In the genomic region with DNA sequence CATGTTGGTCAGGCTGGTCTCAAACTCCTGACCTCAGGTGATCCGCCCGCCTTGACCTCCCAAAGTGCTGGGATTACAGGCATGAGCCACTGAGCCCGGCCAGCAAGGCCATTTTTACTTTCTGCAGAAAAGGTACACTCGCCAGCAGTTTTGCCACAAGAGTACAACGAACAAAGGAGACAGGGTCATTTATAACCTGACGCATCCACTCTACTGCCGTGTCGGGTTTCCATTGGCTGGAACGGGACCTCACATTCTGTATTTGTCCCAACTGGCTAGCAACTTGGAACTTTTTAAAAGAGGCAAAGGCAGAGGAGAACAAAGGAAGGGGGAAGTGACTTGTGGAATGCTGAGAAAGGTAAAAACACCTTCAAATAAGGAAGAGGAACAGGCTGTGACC, we compare ENCODE assay signal across 9 cellular contexts. TPM values are rescaled to one million over a fixed set of nuclear protein-coding genes. Genes with fewer than 3 reads are reported as not detected.
DNase-seq lines count a peak whose midpoint lies in the region; FAIRE-seq and TF ChIP-seq lines count a peak whose summit lies in the region.
"Not testable (repeated sequence)": the region's sequence is repeated elsewhere in the genome, so short reads cannot be mapped to it uniquely, and the experiment has no call there.
"Had no signal": no experiment of that assay in that cellular context is flagged by ENCODE, and none has a peak within 500 bp of the region (broad histone marks: within the 10 kb centered on the region; RNA-seq: fewer than 3 reads in every experiment).

No MANE protein-coding gene starts in this region.

- not testable (repeated sequence) for H3K27ac ChIP-seq in OCI-LY7 (ENCODE audit: low read depth, low read length, poor library complexity, severe bottlenecking); keratinocyte (ENCODE audit: control insufficient read depth, insufficient read depth, low read length)
- H3K27ac ChIP-seq in esophagus (ENCODE audit: low read depth in 2 of 2, low read length in 1 of 2): peak overlapping the region; percentile 39 to 70
- peak overlapping the region; percentile 65 to 74 for H3K27ac ChIP-seq in prostate gland
- peak overlapping the region; percentile 62 to 78 (median 74) for H3K27ac ChIP-seq in stomach

- not testable (repeated sequence) for TF ChIP-seq EP300 in stomach (IDR thresholded peaks at IDR 0.05)

- not testable (repeated sequence) for H3K4me3 ChIP-seq in OCI-LY7 (ENCODE audit: low read depth, low read length, poor library complexity, severe bottlenecking); bronchial epithelial cell (ENCODE audit: low read depth, low read length); esophagus (ENCODE audit: low read depth in 1 of 2, low read length in 2 of 2); keratinocyte (ENCODE audit: control insufficient read depth in 2 of 3, extremely low read depth in 1 of 3, insufficient read depth in 2 of 3, low read depth in 1 of 3, low read length in 3 of 3); prostate gland; stomach

- TF ChIP-seq POLR2A in prostate gland (IDR thresholded peaks at IDR 0.05); stomach (IDR thresholded peaks at IDR 0.05): not testable (repeated sequence)

- not testable (repeated sequence) for H3K79me2 ChIP-seq in OCI-LY7 (ENCODE audit: insufficient read depth, low read depth, low read length); keratinocyte (ENCODE audit: control insufficient read depth, insufficient read depth, low read length)

- not testable (repeated sequence) for DNase-seq in OCI-LY7 (ENCODE audit: low spot score); keratinocyte (ENCODE audit: low read depth, low spot score)
- DNase-seq in bronchial epithelial cell (ENCODE audit: low read depth) (peak; percentile 72), prostate gland (ENCODE audit: low spot score) (peak; percentile 67), stomach (peak; percentile 74)

- not testable (repeated sequence) for TF ChIP-seq CTCF in OCI-LY7 (conservative IDR thresholded peaks at IDR 0.05; ENCODE audit: low read length); bronchial epithelial cell (IDR thresholded peaks at IDR 0.05; ENCODE audit: insufficient read depth, low read length, severe bottlenecking); keratinocyte (optimal IDR thresholded peaks at IDR 0.05 in 1 of 3, IDR thresholded peaks at IDR 0.05 in 1 of 3, conservative IDR thresholded peaks at IDR 0.05 in 1 of 3; ENCODE audit: extremely low read depth in 1 of 3, insufficient read depth in 2 of 3, low read length in 3 of 3); prostate gland (IDR thresholded peaks at IDR 0.05); stomach (IDR thresholded peaks at IDR 0.05)

- H3K27me3 ChIP-seq in bronchial epithelial cell (ENCODE audit: control insufficient read depth, insufficient read depth, low read length); esophagus (ENCODE audit: control insufficient read depth in 1 of 2, insufficient read depth in 2 of 2, low read length in 2 of 2); keratinocyte (ENCODE audit: control insufficient read depth, extremely low read depth, insufficient read depth, low read length); prostate gland (replicated peaks; ENCODE audit: insufficient read depth); stomach: not testable (repeated sequence)

- H4K20me1 ChIP-seq in OCI-LY7 (ENCODE audit: insufficient read depth, low read length); keratinocyte (ENCODE audit: control insufficient read depth, extremely low read depth, insufficient read depth, low read length): not testable (repeated sequence)

- H3K9me1 ChIP-seq in keratinocyte (ENCODE audit: control insufficient read depth, extremely low read depth, insufficient read depth, low read length): not testable (repeated sequence)

- intact Hi-C loops in OCI-LY7 (cut with micrococcal nuclease; ENCODE audit: unreplicated experiment); prostate gland (cut with DNase I); stomach (cut with DNase I; ENCODE audit: low total_unique reads): not testable (repeated sequence)

- H3K4me2 ChIP-seq in OCI-LY7 (ENCODE audit: low read length): not testable (repeated sequence)
- peak overlapping the region; percentile 66 for H3K4me2 ChIP-seq in keratinocyte (ENCODE audit: control insufficient read depth, extremely low read depth, insufficient read depth, low read depth, low read length)

- FAIRE-seq in bronchial epithelial cell (lab: Jason Lieb, UNC); keratinocyte (lab: Jason Lieb, UNC): not testable (repeated sequence)

- H3K9me3 ChIP-seq in OCI-LY7 (ENCODE audit: low read length); esophagus (ENCODE audit: control insufficient read depth in 2 of 2, insufficient read depth in 1 of 2, low read depth in 1 of 2, low read length in 1 of 2); keratinocyte (ENCODE audit: control insufficient read depth, low read depth, low read length); prostate gland; stomach: not testable (repeated sequence)

- POLR2A ChIA-PET in OCI-LY7 (lab: Charles Lee): not testable (repeated sequence)

- dilution Hi-C loops in keratinocyte (cut with MboI; ENCODE audit: extremely low pct_ligation_motif_present, low sequenced_read_pairs): not testable (repeated sequence)

- not testable (repeated sequence) for H3K36me3 ChIP-seq in OCI-LY7 (ENCODE audit: insufficient read depth, low read length); bronchial epithelial cell (ENCODE audit: control insufficient read depth, insufficient read depth, low read length); esophagus (ENCODE audit: control insufficient read depth in 2 of 2, insufficient read depth in 2 of 2, low read length in 1 of 2); keratinocyte (ENCODE audit: control insufficient read depth in 2 of 2, extremely low read depth in 1 of 2, insufficient read depth in 2 of 2, low read length in 2 of 2); prostate gland; stomach

- not testable (repeated sequence) for H3K9me2 ChIP-seq in OCI-LY7 (ENCODE audit: insufficient read depth, low read length)

- not testable (repeated sequence) for BruUV-seq in OCI-LY7 (replicated peaks; lab: Mats Ljungman, UMichigan)

- 63 to 70% methylated on average over 9 of the region's 9 CpGs for WGBS in esophagus, 2 donors
- 57% methylated on average over 9 of the region's 9 CpGs for WGBS in prostate gland
- 47 to 66% (median 61%) methylated on average over 9 of the region's 9 CpGs for WGBS in stomach, 5 donors

- H3K4me1 ChIP-seq in OCI-LY7 (ENCODE audit: insufficient read depth, low read length, poor library complexity, severe bottlenecking); esophagus (ENCODE audit: control insufficient read depth in 2 of 2, insufficient read depth in 2 of 2, low read length in 1 of 2); keratinocyte (ENCODE audit: control insufficient read depth, extremely low read depth, insufficient read depth, low read length); prostate gland (replicated peaks): not testable (repeated sequence)
- peaks cover 0 to 18% (median 7%) of the 10 kb centered on the region in 4 donors for H3K4me1 ChIP-seq in stomach

- H2AFZ ChIP-seq in OCI-LY7 (ENCODE audit: low read length): peak overlapping the region; percentile 72; the same call in 1 of the 2 replicates
- peak overlapping the region; percentile 56 for H2AFZ ChIP-seq in keratinocyte (ENCODE audit: control insufficient read depth, low read length)

- CTCF ChIA-PET in OCI-LY7 (lab: Charles Lee; ENCODE audit: unreplicated experiment): interaction anchor here (1.6 kb wide), 1 partner anchor 183 kb away, joined by 4 read pairs; no protein-coding TSS in a partner anchor

- not testable (repeated sequence) for H3K9ac ChIP-seq in keratinocyte (ENCODE audit: control insufficient read depth, extremely low read depth, insufficient read depth, low read length)

RNA-seq across cellular contexts. Expression of gene BCAT2, which starts 23.5 kb away (rescaled TPM):
- total RNA-seq in OCI-LY7 (2014; rRNA removed; shearing (Covaris generic)): 44.5 and 47.2 TPM in 2 replicates
- total RNA-seq in OCI-LY7 (2022) (35.9 and 53.0 TPM in 2 replicates), bronchial epithelial cell (14.0 and 21.3 TPM in 2 replicates), prostate gland (10 to 100 TPM; 71.8 to 92.0 TPM), stomach (100 to 1,000 TPM in 1 of 5 donors, 10 to 100 TPM in 4; 22.0 to 320 (median 23.9) TPM)
- polyA plus RNA-seq in esophagus (10 to 100 TPM; 21.9 to 31.4 TPM), keratinocyte (19.0 to 27.3 TPM (median 20.4 TPM) in 3 replicates), stomach (10 to 100 TPM; 65.8 to 74.5 (median 68.5) TPM)
- 4.2 TPM for polyA plus RNA-seq in keratinocyte (2011; ENCODE audit: low read depth)
- polyA plus RNA-seq in keratinocyte (2011; cell fraction: cytosol; rRNA removed): 14.8 and 29.0 TPM in 2 replicates
- 25.5 and 32.5 TPM in 2 replicates for polyA plus RNA-seq in keratinocyte (2011; cell fraction: nucleus; rRNA removed)
- 15.8 and 34.4 TPM in 2 replicates for polyA plus RNA-seq in keratinocyte (2012; ENCODE audit: low replicate concordance)
- 17.1 to 44.5 TPM (median 20.2 TPM) in 3 replicates for polyA minus RNA-seq in keratinocyte
- polyA minus RNA-seq in keratinocyte (2011; cell fraction: cytosol; rRNA and poly(A)+ RNA removed): 27.6 TPM
- polyA minus RNA-seq in keratinocyte (2011; cell fraction: nucleus; rRNA and poly(A)+ RNA removed): 11.3 and 11.9 TPM in 2 replicates

RNA-seq across cellular contexts. Expression of gene FGF21, which starts 32.0 kb away (rescaled TPM):
- not detected in 2 replicates for total RNA-seq in OCI-LY7 (2014; rRNA removed; shearing (Covaris generic))
- total RNA-seq in OCI-LY7 (2022): not detected in 2 replicates
- total RNA-seq in bronchial epithelial cell: not detected in 2 replicates
- not detected for polyA plus RNA-seq in esophagus
- polyA plus RNA-seq in keratinocyte: not detected in 3 replicates
- polyA plus RNA-seq in keratinocyte (2011; ENCODE audit: low read depth): not detected
- not detected in 2 replicates for polyA plus RNA-seq in keratinocyte (2011; cell fraction: cytosol; rRNA removed)
- not detected in 2 replicates for polyA plus RNA-seq in keratinocyte (2011; cell fraction: nucleus; rRNA removed)
- not detected in 2 replicates for polyA plus RNA-seq in keratinocyte (2012; ENCODE audit: low replicate concordance)
- not detected in 3 replicates for polyA minus RNA-seq in keratinocyte
- not detected for polyA minus RNA-seq in keratinocyte (2011; cell fraction: cytosol; rRNA and poly(A)+ RNA removed)
- not detected in 2 replicates for polyA minus RNA-seq in keratinocyte (2011; cell fraction: nucleus; rRNA and poly(A)+ RNA removed)
- total RNA-seq in prostate gland: not detected
- total RNA-seq in stomach: not detected
- not detected for polyA plus RNA-seq in stomach
- total RNA-seq: CD4-positive, alpha-beta T cell; HFFc6; HT1080 had no signal

RNA-seq across cellular contexts. Expression of gene FUT1, which starts 34.9 kb away (rescaled TPM):
- 0.03 and 0.08 TPM in 2 replicates for total RNA-seq in OCI-LY7 (2014; rRNA removed; shearing (Covaris generic))
- total RNA-seq in OCI-LY7 (2022) (not detected in 2 replicates), bronchial epithelial cell (12.1 and 16.9 TPM in 2 replicates), prostate gland (1 to 10 TPM; 2.1 to 4.1 TPM), stomach (10 to 100 TPM in 2 of 5 donors, 1 to 10 TPM in 2, not detected in 1; 7.0 to 54.5 (median 11.1) TPM)
- polyA plus RNA-seq in esophagus (1 to 10 TPM; 1.1 to 2.4 TPM), keratinocyte (3.2 to 5.3 TPM (median 3.7 TPM) in 3 replicates), stomach (1 to 10 TPM; 7.2 to 7.5 (median 7.2) TPM)
- polyA plus RNA-seq in keratinocyte (2011; ENCODE audit: low read depth): 0.51 TPM
- polyA plus RNA-seq in keratinocyte (2011; cell fraction: cytosol; rRNA removed): 2.0 and 2.6 TPM in 2 replicates
- polyA plus RNA-seq in keratinocyte (2011; cell fraction: nucleus; rRNA removed): 7.1 and 7.4 TPM in 2 replicates
- 2.1 and 3.3 TPM in 2 replicates for polyA plus RNA-seq in keratinocyte (2012; ENCODE audit: low replicate concordance)
- polyA minus RNA-seq in keratinocyte: 3.1 to 6.1 TPM (median 4.9 TPM) in 3 replicates
- 4.2 TPM for polyA minus RNA-seq in keratinocyte (2011; cell fraction: cytosol; rRNA and poly(A)+ RNA removed)
- 6.8 and 7.3 TPM in 2 replicates for polyA minus RNA-seq in keratinocyte (2011; cell fraction: nucleus; rRNA and poly(A)+ RNA removed)
- total RNA-seq: CD4-positive, alpha-beta T cell; HT1080 had no signal

RNA-seq across cellular contexts. Expression of gene IZUMO1, which starts 40.6 kb away (rescaled TPM):
- total RNA-seq in OCI-LY7 (2014; rRNA removed; shearing (Covaris generic)): not detected in 2 replicates
- total RNA-seq in OCI-LY7 (2022) (not detected in 2 replicates), bronchial epithelial cell (0.26 and 2.3 TPM in 2 replicates), prostate gland (1 to 10 TPM in 1 of 2 donors, not detected in 1; 6.4 TPM), stomach (10 to 100 TPM in 2 of 5 donors, under 1 TPM in 1, not detected in 2; 0.73 to 14.3 (median 10.7) TPM)
- polyA plus RNA-seq in esophagus (under 1 TPM; 0.16 to 0.39 TPM), keratinocyte (0.28 to 0.75 TPM (median 0.63 TPM) in 3 replicates), stomach (1 to 10 TPM in 1 of 3 donors, under 1 TPM in 1, not detected in 1; 0.62 to 4.0 TPM)
- not detected for polyA plus RNA-seq in keratinocyte (2011; ENCODE audit: low read depth)
- 0.07 TPM in 1 of 2 replicates, not detected in the other for polyA plus RNA-seq in keratinocyte (2011; cell fraction: cytosol; rRNA removed)
- polyA plus RNA-seq in keratinocyte (2011; cell fraction: nucleus; rRNA removed): 5.4 and 5.8 TPM in 2 replicates
- 0.44 and 0.63 TPM in 2 replicates for polyA plus RNA-seq in keratinocyte (2012; ENCODE audit: low replicate concordance)
- polyA minus RNA-seq in keratinocyte: 0.13 to 0.42 TPM (median 0.26 TPM) in 3 replicates
- not detected for polyA minus RNA-seq in keratinocyte (2011; cell fraction: cytosol; rRNA and poly(A)+ RNA removed)
- 1.7 and 1.9 TPM in 2 replicates for polyA minus RNA-seq in keratinocyte (2011; cell fraction: nucleus; rRNA and poly(A)+ RNA removed)
- total RNA-seq: CD4-positive, alpha-beta T cell; HFFc6; HT1080 had no signal

RNA-seq across cellular contexts. Expression of gene RASIP1, which starts 46.9 kb away (rescaled TPM):
- total RNA-seq in OCI-LY7 (2014; rRNA removed; shearing (Covaris generic)): 0.09 TPM in 1 of 2 replicates, not detected in the other
- total RNA-seq in OCI-LY7 (2022): 0.31 and 0.36 TPM in 2 replicates
- 2.4 and 2.9 TPM in 2 replicates for total RNA-seq in bronchial epithelial cell
- 10 to 100 TPM in 1 of 2 donors, 1 to 10 TPM in 1; 7.0 to 11.4 TPM for polyA plus RNA-seq in esophagus
- polyA plus RNA-seq in keratinocyte: 2.2 to 4.8 TPM (median 2.3 TPM) in 3 replicates
- polyA plus RNA-seq in keratinocyte (2011; ENCODE audit: low read depth): 0.84 TPM
- polyA plus RNA-seq in keratinocyte (2011; cell fraction: cytosol; rRNA removed): 1.5 and 3.1 TPM in 2 replicates
- 4.1 and 5.3 TPM in 2 replicates for polyA plus RNA-seq in keratinocyte (2011; cell fraction: nucleus; rRNA removed)
- polyA plus RNA-seq in keratinocyte (2012; ENCODE audit: low replicate concordance): 2.1 and 4.4 TPM in 2 replicates
- 1.6 to 4.1 TPM (median 1.8 TPM) in 3 replicates for polyA minus RNA-seq in keratinocyte
- 3.6 TPM for polyA minus RNA-seq in keratinocyte (2011; cell fraction: cytosol; rRNA and poly(A)+ RNA removed)
- 1.1 and 1.2 TPM in 2 replicates for polyA minus RNA-seq in keratinocyte (2011; cell fraction: nucleus; rRNA and poly(A)+ RNA removed)
- 10 to 100 TPM in 1 of 2 donors, 1 to 10 TPM in 1; 9.1 to 16.2 TPM for total RNA-seq in prostate gland
- total RNA-seq in stomach: 10 to 100 TPM in 1 of 5 donors, 1 to 10 TPM in 4; 4.7 to 26.8 (median 8.8) TPM
- 10 to 100 TPM; 11.1 to 44.9 (median 29.3) TPM for polyA plus RNA-seq in stomach
- total RNA-seq: HT1080 had no signal
